12 cellular contexts compared by ENCODE assay signal in genomic region chr5:179371681-179372675, GRCh38. TPM values are rescaled to one million over a fixed set of nuclear protein-coding genes. Genes with fewer than 3 reads are reported as not detected.
DNase-seq lines count a peak whose midpoint lies in the region; ATAC-seq and TF ChIP-seq lines count a peak whose summit lies in the region.
"Had no signal": no experiment of that assay in that cellular context is flagged by ENCODE, and none has a peak within 500 bp of the region (broad histone marks: within the 10 kb centered on the region; RNA-seq: fewer than 3 reads in every experiment).

No MANE protein-coding gene starts in this region.

- peak; percentile 38 for DNase-seq in AG10803 (ENCODE audit: low read depth)
- DNase-seq in NCI-H1092 (lab: John Stamatoyannopoulos, UW) = peak; percentile 83
- peak; percentile 9 for DNase-seq in NCI-H82 treated with DMSO at 0.1 percent for 48 hours (lab: John Stamatoyannopoulos, UW; ENCODE audit: unreplicated experiment)
- peak; percentile 11 for DNase-seq in medulla oblongata (ENCODE audit: extremely low spot score)
- no peak for DNase-seq in tibial nerve (ENCODE audit: low spot score in 2 of 2)
- DNase-seq in HuH-7 (ENCODE audit: low spot score) = no peak
- DNase-seq: activated B cell treated with CpG ODN at 0.5 μM for 24 hours, occipital lobe had no signal

- H3K27ac ChIP-seq in tibial nerve = no peak overlapping the region
- H3K27ac ChIP-seq: upper lobe of left lung had no signal

- TF ChIP-seq EP300 in tibial nerve (IDR thresholded peaks at IDR 0.05) = no peak

- TF ChIP-seq CTCF in AG10803 (conservative IDR thresholded peaks at IDR 0.05; ENCODE audit: low read length) = no peak
- TF ChIP-seq CTCF in tibial nerve (IDR thresholded peaks at IDR 0.05) = no peak

- 85 to 89% methylated on average over 14 of the region's 14 CpGs for WGBS in tibial nerve, 2 donors

- ATAC-seq in HG02981 (IDR thresholded peaks at IDR 0.05; ENCODE audit: unreplicated experiment) = no peak
- no peak for ATAC-seq in HG02884 (IDR thresholded peaks at IDR 0.05; ENCODE audit: unreplicated experiment)

- H3K36me3 ChIP-seq in tibial nerve = no peaks in the 10 kb centered on the region
- H3K36me3 ChIP-seq: HAP-1, upper lobe of left lung had no signal

- H3K4me3 ChIP-seq in AG10803 (ENCODE audit: low read length) = no peak overlapping the region
- no peak overlapping the region for H3K4me3 ChIP-seq in tibial nerve
- H3K4me3 ChIP-seq: HAP-1, upper lobe of left lung had no signal

- TF ChIP-seq POLR2A in tibial nerve (IDR thresholded peaks at IDR 0.05) = no peak

- H3K4me1 ChIP-seq in tibial nerve = no peaks in the 10 kb centered on the region
- H3K4me1 ChIP-seq: HAP-1, upper lobe of left lung had no signal

- no peaks in the 10 kb centered on the region for H3K27me3 ChIP-seq in tibial nerve
- H3K27me3 ChIP-seq: upper lobe of left lung had no signal

- H3K9me3 ChIP-seq in tibial nerve = no peaks in the 10 kb centered on the region
- H3K9me3 ChIP-seq: HAP-1, upper lobe of left lung had no signal

RNA-seq across cellular contexts. Expression of gene ADAMTS2, which starts 26.7 kb away (rescaled TPM):
- 10 to 100 TPM; 23.2 to 58.8 (median 47.2) TPM for total RNA-seq in tibial nerve
- total RNA-seq: activated B cell treated with CpG ODN at 0.5 μM for 24 hours had no signal

Comparison
In these comparisons a context has a peak if more than half of its experiments do, and no peak if none do; other contexts are left out.
1. DNase-seq: peak in AG10803 (single experiment), NCI-H1092 (single experiment), NCI-H82 treated with DMSO at 0.1 percent for 48 hours (single experiment) and medulla oblongata (single experiment); none in tibial nerve (0 of 2) and HuH-7 (single experiment).